In genomic region chrX:155998761-155999510, GRCh38 we compare ENCODE assay signal across 28 cellular contexts. TPM values are rescaled to one million over a fixed set of nuclear protein-coding genes. Genes with fewer than 3 reads are reported as not detected.
DNase-seq lines count a peak whose midpoint lies in the region; FAIRE-seq and TF ChIP-seq lines count a peak whose summit lies in the region.
"Had no signal": no experiment of that assay in that cellular context is flagged by ENCODE, and none has a peak within 500 bp of the region (broad histone marks: within the 10 kb centered on the region; RNA-seq: fewer than 3 reads in every experiment).

No MANE protein-coding gene starts in this region.

- H3K4me3 Mint-ChIP-seq in activated CD4-positive, alpha-beta T cell treated with anti-CD3 and anti-CD28 coated beads, Interleukin-2, amount 10 ng/mL, durations not matched to agents 24 days and 14 days = peak overlapping the region; percentile 82
- H3K4me3 Mint-ChIP-seq in activated T-helper 1 cell treated with anti-CD3 and anti-CD28 coated beads, Interleukin-12 subunit alpha, Interleukin-12 subunit beta, Interleukin-2, Interleukin-4 antibody, amounts not matched to agents 30 ng/mL and 10 ng/mL and 1 ng/mL, durations not matched to agents 14 hours and 24 hours and 36 hours = peak overlapping the region; percentile 20
- H3K4me3 Mint-ChIP-seq: activated CD4-positive, alpha-beta T cell treated with anti-CD3 and anti-CD28 coated beads for 36 hours; CD4-positive, alpha-beta T cell; neural crest cell had no signal

- no peak overlapping the region for H3K23ac ChIP-seq in neuronal stem cell (ENCODE audit: low read depth, low read length, poor library complexity)

- H2BK120ac ChIP-seq in neuronal stem cell (ENCODE audit: low read depth, low read length) = no peak overlapping the region

- H3K27me3 ChIP-seq in neuronal stem cell (ENCODE audit: control insufficient read depth in 3 of 3, insufficient read depth in 3 of 3, low read depth in 1 of 3, low read length in 3 of 3) (no peaks in the 10 kb centered on the region), WERI-Rb-1 (ENCODE audit: insufficient read depth, low read depth, severe bottlenecking) (no peaks in the 10 kb centered on the region), brain microvascular endothelial cell (replicated peaks) (no peaks in the 10 kb centered on the region)
- H3K27me3 ChIP-seq: ascending aorta, testis had no signal

- H3K4ac ChIP-seq in neuronal stem cell (ENCODE audit: low read length) = no peak overlapping the region

- H3K9me3 Mint-ChIP-seq in activated CD4-positive, alpha-beta T cell treated with anti-CD3 and anti-CD28 coated beads, Interleukin-2, amount 10 ng/mL, durations not matched to agents 24 days and 14 days = no peaks in the 10 kb centered on the region
- H3K9me3 Mint-ChIP-seq in activated T-helper 1 cell treated with anti-CD3 and anti-CD28 coated beads, Interleukin-12 subunit alpha, Interleukin-12 subunit beta, Interleukin-2, Interleukin-4 antibody, amounts not matched to agents 30 ng/mL and 10 ng/mL and 1 ng/mL, durations not matched to agents 14 hours and 24 hours and 36 hours = no peaks in the 10 kb centered on the region
- H3K9me3 Mint-ChIP-seq: activated naive CD4-positive, alpha-beta T cell treated with anti-CD3 and anti-CD28 coated beads, Interleukin-2, amount 50 U/mL, for 72 hours; CD4-positive, alpha-beta T cell had no signal

- H3K9me3 ChIP-seq in neuronal stem cell (replicated peaks in 1 of 2; ENCODE audit: control insufficient read depth in 2 of 2, insufficient read depth in 1 of 2, low read depth in 1 of 2, low read length in 2 of 2) = peaks cover 0 to 44% of the 10 kb centered on the region in 2 donors
- H3K9me3 ChIP-seq in WERI-Rb-1 (ENCODE audit: severe bottlenecking) = no peaks in the 10 kb centered on the region
- H3K9me3 ChIP-seq: ascending aorta, left ventricle myocardium inferior, testis had no signal

- DNase-seq in activated CD4-positive, alpha-beta T cell treated with anti-CD3 and anti-CD28 coated beads, Interleukin-2, amount 10 ng/mL, durations not matched to agents 24 days and 14 days = peak; percentile 51
- no peak for DNase-seq in activated CD4-positive, alpha-beta T cell treated with anti-CD3 and anti-CD28 coated beads for 48 hours
- DNase-seq in GM12891 (ENCODE audit: insufficient read length, low spot score) = no peak
- DNase-seq in activated T-helper 1 cell treated with anti-CD3 and anti-CD28 coated beads, Interleukin-12 subunit alpha, Interleukin-12 subunit beta, Interleukin-2, Interleukin-4 antibody, amounts not matched to agents 30 ng/mL and 10 ng/mL and 1 ng/mL, durations not matched to agents 14 hours and 24 hours and 36 hours (ENCODE audit: low spot score) = no peak
- DNase-seq in neuronal stem cell (ENCODE audit: low spot score) = no peak
- DNase-seq in WERI-Rb-1 = no peak
- DNase-seq in AG08396 (ENCODE audit: low spot score) = no peak
- DNase-seq in brain microvascular endothelial cell = no peak
- DNase-seq: activated CD4-positive, alpha-beta T cell treated with anti-CD3 and anti-CD28 coated beads for 36 hours; CD4-positive, alpha-beta T cell; effector CD8-positive, alpha-beta T cell; glutamatergic neuron; left ventricle myocardium inferior; mesendoderm; stimulated activated naive CD8-positive, alpha-beta T cell treated with anti-CD3 and anti-CD28 coated beads, Interleukin-15, Interleukin-2, amounts not matched to agents 100 U/mL and 50 U/mL, for 24 hours; T-helper 9 cell; testis had no signal

- TF ChIP-seq POLR2A in GM12891 (IDR thresholded peaks at IDR 0.05; ENCODE audit: low read depth, low read length) = no peak

- H3K4me1 ChIP-seq in neuronal stem cell (ENCODE audit: control insufficient read depth in 2 of 2, insufficient read depth in 1 of 2, low read depth in 1 of 2, low read length in 2 of 2) = no peaks in the 10 kb centered on the region
- H3K4me1 ChIP-seq: ascending aorta, left ventricle myocardium inferior, testis had no signal

- H4K8ac ChIP-seq in neuronal stem cell (ENCODE audit: low read depth, low read length) = no peak overlapping the region

- FAIRE-seq in GM12891 (lab: Jason Lieb, UNC) = peak; percentile 95
- FAIRE-seq: keratinocyte had no signal

- no peak overlapping the region for H2AK5ac ChIP-seq in neuronal stem cell (ENCODE audit: low read depth, low read length)

- peak overlapping the region; percentile 31 for H3K14ac ChIP-seq in neuronal stem cell (ENCODE audit: low read length)

- no peaks in the 10 kb centered on the region for H3K79me1 ChIP-seq in neuronal stem cell (ENCODE audit: low read depth, low read length)

- WGBS in neuronal stem cell (ENCODE audit: extremely low coverage in 2 of 2, insufficient read length in 2 of 2, insufficient replicate concordance in 1 of 2), 2 donors = no CpG with 5 or more reads among the region's 9 CpGs

- no peak overlapping the region for H2BK5ac ChIP-seq in neuronal stem cell (ENCODE audit: low read length)

- H3K4me3 ChIP-seq in neuronal stem cell (ENCODE audit: low read length in 2 of 2) (peak overlapping the region in 1 of 2 donors; percentile 57), WERI-Rb-1 (ENCODE audit: low read depth, low read length) (no peak overlapping the region), brain microvascular endothelial cell (ENCODE audit: low read depth, low read length) (no peak overlapping the region)
- H3K4me3 ChIP-seq: ascending aorta, coronary artery, left ventricle myocardium inferior, skin epidermis, testis had no signal

- peaks cover 3% of the 10 kb centered on the region for H3K36me3 Mint-ChIP-seq in activated CD4-positive, alpha-beta T cell treated with anti-CD3 and anti-CD28 coated beads, Interleukin-2, amount 10 ng/mL, durations not matched to agents 24 days and 14 days (ENCODE audit: low read depth)
- H3K36me3 Mint-ChIP-seq in activated T-helper 1 cell treated with anti-CD3 and anti-CD28 coated beads, Interleukin-12 subunit alpha, Interleukin-12 subunit beta, Interleukin-2, Interleukin-4 antibody, amounts not matched to agents 30 ng/mL and 10 ng/mL and 1 ng/mL, durations not matched to agents 14 hours and 24 hours and 36 hours (ENCODE audit: low read depth) = no peaks in the 10 kb centered on the region
- H3K36me3 Mint-ChIP-seq: activated naive CD4-positive, alpha-beta T cell treated with anti-CD3 and anti-CD28 coated beads, Interleukin-2, amount 50 U/mL, for 72 hours had no signal

- H2BK15ac ChIP-seq in neuronal stem cell (ENCODE audit: low read length) = no peak overlapping the region

- H3K36me3 ChIP-seq in neuronal stem cell (replicated peaks in 1 of 2; ENCODE audit: control insufficient read depth in 2 of 2, insufficient read depth in 2 of 2, low read length in 2 of 2) = no peaks in the 10 kb centered on the region
- no peaks in the 10 kb centered on the region for H3K36me3 ChIP-seq in WERI-Rb-1
- H3K36me3 ChIP-seq in brain microvascular endothelial cell (replicated peaks) = no peaks in the 10 kb centered on the region
- H3K36me3 ChIP-seq: ascending aorta, left ventricle myocardium inferior had no signal

- no peak overlapping the region for H3K27ac ChIP-seq in neuronal stem cell (replicated peaks; ENCODE audit: low read length)
- no peak overlapping the region for H3K27ac ChIP-seq in WERI-Rb-1
- H3K27ac ChIP-seq in brain microvascular endothelial cell = no peak overlapping the region
- H3K27ac ChIP-seq: ascending aorta, coronary artery, left ventricle myocardium inferior, testis had no signal

- TF ChIP-seq CTCF in WERI-Rb-1 (IDR thresholded peaks at IDR 0.05; ENCODE audit: low read depth, low read length) (no peak), brain microvascular endothelial cell (IDR thresholded peaks at IDR 0.05; ENCODE audit: low read depth, low read length, missing control alignments) (no peak)

- no peak overlapping the region for H4K91ac ChIP-seq in neuronal stem cell (ENCODE audit: low read depth, low read length, poor library complexity)

- H3K4me2 ChIP-seq in neuronal stem cell (ENCODE audit: insufficient read depth, low read length, poor library complexity, severe bottlenecking) = no peak overlapping the region

- H2BK12ac ChIP-seq in neuronal stem cell (ENCODE audit: low read length) = no peak overlapping the region

- intact Hi-C loops in activated CD4-positive, alpha-beta T cell treated with anti-CD3 and anti-CD28 coated beads, Interleukin-2, amount 10 ng/mL, durations not matched to agents 24 days and 14 days (cut with micrococcal nuclease) = no loop called here
- intact Hi-C loops in activated T-helper 1 cell treated with anti-CD3 and anti-CD28 coated beads, Interleukin-12 subunit alpha, Interleukin-12 subunit beta, Interleukin-2, Interleukin-4 antibody, amounts not matched to agents 30 ng/mL and 10 ng/mL and 1 ng/mL, durations not matched to agents 14 hours and 24 hours and 36 hours (cut with micrococcal nuclease) = no loop called here

- no peaks in the 10 kb centered on the region for H3K27me3 Mint-ChIP-seq in activated CD4-positive, alpha-beta T cell treated with anti-CD3 and anti-CD28 coated beads, Interleukin-2, amount 10 ng/mL, durations not matched to agents 24 days and 14 days
- H3K27me3 Mint-ChIP-seq in activated T-helper 1 cell treated with anti-CD3 and anti-CD28 coated beads, Interleukin-12 subunit alpha, Interleukin-12 subunit beta, Interleukin-2, Interleukin-4 antibody, amounts not matched to agents 30 ng/mL and 10 ng/mL and 1 ng/mL, durations not matched to agents 14 hours and 24 hours and 36 hours (ENCODE audit: insufficient read depth) = peaks cover 2% of the 10 kb centered on the region
- H3K27me3 Mint-ChIP-seq: activated CD4-positive, alpha-beta T cell treated with anti-CD3 and anti-CD28 coated beads for 36 hours; CD4-positive, alpha-beta T cell had no signal

- peaks cover 63% of the 10 kb centered on the region for H3K4me1 Mint-ChIP-seq in activated CD4-positive, alpha-beta T cell treated with anti-CD3 and anti-CD28 coated beads, Interleukin-2, amount 10 ng/mL, durations not matched to agents 24 days and 14 days
- H3K4me1 Mint-ChIP-seq in activated T-helper 1 cell treated with anti-CD3 and anti-CD28 coated beads, Interleukin-12 subunit alpha, Interleukin-12 subunit beta, Interleukin-2, Interleukin-4 antibody, amounts not matched to agents 30 ng/mL and 10 ng/mL and 1 ng/mL, durations not matched to agents 14 hours and 24 hours and 36 hours (ENCODE audit: low read depth) = peaks cover 77% of the 10 kb centered on the region
- H3K4me1 Mint-ChIP-seq: neural crest cell had no signal

- peak overlapping the region; percentile 74 for H3K27ac Mint-ChIP-seq in activated CD4-positive, alpha-beta T cell treated with anti-CD3 and anti-CD28 coated beads, Interleukin-2, amount 10 ng/mL, durations not matched to agents 24 days and 14 days
- peak overlapping the region; percentile 62 for H3K27ac Mint-ChIP-seq in activated T-helper 1 cell treated with anti-CD3 and anti-CD28 coated beads, Interleukin-12 subunit alpha, Interleukin-12 subunit beta, Interleukin-2, Interleukin-4 antibody, amounts not matched to agents 30 ng/mL and 10 ng/mL and 1 ng/mL, durations not matched to agents 14 hours and 24 hours and 36 hours
- H3K27ac Mint-ChIP-seq: CD4-positive, alpha-beta T cell had no signal

- in situ Hi-C loops in brain microvascular endothelial cell (cut with HindIII; ENCODE audit: low pct_ligation_motif_present, low sequenced_read_pairs) = no loop called here

- H2AFZ ChIP-seq in neuronal stem cell (ENCODE audit: low read length) = no peak overlapping the region

- no peak overlapping the region for H3K18ac ChIP-seq in neuronal stem cell (ENCODE audit: low read length)

- no peak overlapping the region for H3K9ac ChIP-seq in neuronal stem cell (ENCODE audit: low read depth, low read length, poor library complexity)

RNA-seq across cellular contexts. Expression of gene IL9R, which starts 1.4 kb away (rescaled TPM):
- total RNA-seq in activated CD4-positive, alpha-beta T cell treated with anti-CD3 and anti-CD28 coated beads, Interleukin-2, amount 10 ng/mL, durations not matched to agents 24 days and 14 days = 8.5 and 8.7 TPM in 2 replicates
- polyA plus RNA-seq in GM12891 (2012; ENCODE audit: low read depth, missing spikeins) = 10.4 TPM
- 5.3 and 7.8 TPM in 2 replicates for total RNA-seq in activated T-helper 1 cell treated with anti-CD3 and anti-CD28 coated beads, Interleukin-12 subunit alpha, Interleukin-12 subunit beta, Interleukin-2, Interleukin-4 antibody, amounts not matched to agents 30 ng/mL and 10 ng/mL and 1 ng/mL, durations not matched to agents 14 hours and 24 hours and 36 hours
- 0.03 TPM for polyA plus RNA-seq in neuronal stem cell (2013, experiment 1 of 2)
- polyA plus RNA-seq in neuronal stem cell (2013, experiment 2 of 2) = 0.03 TPM
- total RNA-seq: A172, ascending aorta, fibroblast of villous mesenchyme, H4, left ventricle myocardium inferior, LHCN-M2, neural crest cell, Right ventricle myocardium inferior had no signal
